In the genomic region with DNA sequence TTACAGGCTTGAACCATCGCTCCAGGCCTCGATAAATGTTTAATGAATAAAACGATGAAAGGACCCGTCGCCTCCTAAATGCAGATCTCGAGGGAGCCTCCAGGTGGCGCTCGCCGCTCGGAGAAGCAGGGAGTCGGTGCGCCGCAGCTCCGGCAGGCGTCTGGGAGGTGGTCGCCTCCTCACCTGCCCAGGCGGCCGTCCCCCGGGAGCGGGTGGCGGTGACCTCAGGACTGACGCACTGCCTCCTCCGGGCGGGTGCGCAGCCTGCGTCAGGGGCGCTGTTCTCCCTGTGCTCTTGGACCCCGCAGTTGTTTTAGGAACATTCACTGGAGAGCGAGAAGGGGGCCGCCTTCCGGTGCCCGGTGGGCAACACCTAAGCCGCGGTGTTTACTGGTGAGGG, we compare ENCODE assay signal across 8 cellular contexts. TPM values are rescaled to one million over a fixed set of nuclear protein-coding genes. Genes with fewer than 3 reads are reported as not detected.
DNase-seq lines count a peak whose midpoint lies in the region; ATAC-seq and TF ChIP-seq lines count a peak whose summit lies in the region.

No MANE protein-coding gene starts in this region.

- ATAC-seq in HG03108 (IDR thresholded peaks at IDR 0.05; ENCODE audit: unreplicated experiment) = no peak

- H3K27me3 ChIP-seq in brain microvascular endothelial cell (replicated peaks) (no peaks in the 10 kb centered on the region), iPS-18a (ENCODE audit: control insufficient read depth, insufficient read depth, low read length) (no peaks in the 10 kb centered on the region), skeletal muscle tissue (ENCODE audit: control insufficient read depth in 3 of 3, insufficient read depth in 3 of 3, low read length in 3 of 3) (peaks cover 17 to 22% (median 20%) of the 10 kb centered on the region in 3 donors)

- TF ChIP-seq POLR2A in NB4 (IDR thresholded peaks at IDR 0.05; ENCODE audit: extremely low read depth, insufficient read length) = no peak

- H3K36me3 ChIP-seq in brain microvascular endothelial cell (replicated peaks) (no peaks in the 10 kb centered on the region), iPS-18a (ENCODE audit: control insufficient read depth, low read depth, low read length) (no peaks in the 10 kb centered on the region), skeletal muscle tissue (ENCODE audit: control insufficient read depth in 3 of 3, insufficient read depth in 3 of 3, low read length in 3 of 3) (no peaks in the 10 kb centered on the region)

- TF ChIP-seq CTCF in NB4 (IDR thresholded peaks at IDR 0.05; ENCODE audit: low read depth, low read length) = peak; percentile 66
- TF ChIP-seq CTCF in VCaP (conservative IDR thresholded peaks at IDR 0.05) = peak; percentile 89
- peak; percentile 78 for TF ChIP-seq CTCF in brain microvascular endothelial cell (IDR thresholded peaks at IDR 0.05; ENCODE audit: low read depth, low read length, missing control alignments)

- DNase-seq in NCI-H524 (lab: John Stamatoyannopoulos, UW) = peak; percentile 44 to 69
- DNase-seq in NCI-H524 treated with DMSO at 0.1 percent for 48 hours (lab: John Stamatoyannopoulos, UW) = no peak
- peak; percentile 68 for DNase-seq in NB4 (ENCODE audit: low read depth)
- peak; percentile 27 for DNase-seq in brain microvascular endothelial cell

- H3K4me3 ChIP-seq in NB4 (ENCODE audit: low read depth, low read length) (no peak overlapping the region), brain microvascular endothelial cell (ENCODE audit: low read depth, low read length) (peak overlapping the region; percentile 46), iPS-18a (ENCODE audit: low read length) (peak overlapping the region; percentile 55), skeletal muscle tissue (ENCODE audit: low read length in 3 of 3) (peak overlapping the region in 2 of 3 donors; percentile 42 to 60)

- no peak overlapping the region for H3K9ac ChIP-seq in iPS-18a (ENCODE audit: low read length)
- peak overlapping the region in 2 of 3 donors; percentile 50 to 54 for H3K9ac ChIP-seq in skeletal muscle tissue (ENCODE audit: low read depth in 1 of 3, low read length in 3 of 3)

- no peaks in the 10 kb centered on the region for H3K9me3 ChIP-seq in iPS-18a (ENCODE audit: control insufficient read depth, low read depth, low read length)
- no peaks in the 10 kb centered on the region for H3K9me3 ChIP-seq in skeletal muscle tissue (ENCODE audit: control insufficient read depth in 3 of 3, low read length in 3 of 3)

- in situ Hi-C loops in brain microvascular endothelial cell (cut with HindIII; ENCODE audit: low pct_ligation_motif_present, low sequenced_read_pairs) = no loop called here

- H3K27ac ChIP-seq in VCaP = no peak overlapping the region
- H3K27ac ChIP-seq in brain microvascular endothelial cell = no peak overlapping the region
- no peak overlapping the region for H3K27ac ChIP-seq in iPS-18a (ENCODE audit: low read length)
- H3K27ac ChIP-seq in skeletal muscle tissue (ENCODE audit: low read depth, low read length) = no peak overlapping the region

- no peaks in the 10 kb centered on the region for H3K4me1 ChIP-seq in iPS-18a (ENCODE audit: control insufficient read depth, low read depth, low read length)
- peaks cover 0 to 4% (median 3%) of the 10 kb centered on the region in 3 donors for H3K4me1 ChIP-seq in skeletal muscle tissue (ENCODE audit: control insufficient read depth in 3 of 3, insufficient read depth in 3 of 3, low read length in 3 of 3)

RNA-seq across cellular contexts. Expression of a gene that starts 38.6 kb away (rescaled TPM):
- 33.9 TPM for total RNA-seq in skeletal muscle tissue
